In genomic region chr1:30905898-30906620, GRCh38 we compare ENCODE assay signal across 1 cellular context.
TF ChIP-seq lines count a peak whose summit lies in the region.

No MANE protein-coding gene starts in this region.

TF ChIP-seq in K562, 482 proteins besides CTCF, POLR2A, EP300 and RAD21 (continued from another document):
- no peak for TF ChIP-seq ZBTB40 (IDR thresholded peaks at IDR 0.05)
- TF ChIP-seq ZBTB40 (CRISPR knock-in tag; IDR thresholded peaks at IDR 0.05), result no peak
